Comparison of ENCODE assay signal across 1 cellular context in the genomic region with DNA sequence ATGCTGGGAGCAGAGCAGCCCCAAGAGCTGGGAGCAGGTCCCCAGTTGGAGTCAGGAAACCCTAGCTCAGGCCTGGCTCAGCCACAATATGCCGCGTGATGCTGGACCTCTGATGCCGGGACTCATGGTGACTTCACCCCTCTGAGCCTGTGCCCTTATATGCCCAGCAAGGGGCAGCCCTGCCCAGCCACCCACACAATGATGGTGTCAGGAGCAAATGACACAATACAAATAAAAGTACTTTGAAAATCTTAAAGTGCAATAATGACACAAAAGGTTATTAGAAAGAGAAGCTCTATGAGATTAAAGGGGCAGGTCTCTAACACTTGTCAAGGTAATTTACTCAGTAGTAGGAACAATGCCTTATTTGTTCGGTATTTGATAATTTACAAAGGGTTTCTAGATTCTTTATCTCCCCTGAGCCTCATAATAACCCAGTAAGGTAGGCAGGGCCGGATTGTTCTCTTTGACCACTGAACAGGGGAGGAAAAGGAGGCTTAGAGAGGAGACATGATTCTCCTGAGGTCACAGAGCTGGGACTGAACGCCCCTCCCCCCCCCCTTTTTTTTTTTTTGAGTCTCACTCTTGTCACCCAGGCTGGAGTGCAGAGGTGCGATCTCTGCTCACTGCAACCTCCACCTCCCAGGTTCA.
TF ChIP-seq lines count a peak whose summit lies in the region.

No MANE protein-coding gene starts in this region.

TF ChIP-seq in H1, 55 proteins besides CTCF, POLR2A, EP300 and RAD21:
- TF ChIP-seq RXRA (IDR thresholded peaks at IDR 0.05; ENCODE audit: insufficient read depth, low read depth, low read length) (no peak), NANOG (IDR thresholded peaks at IDR 0.05; ENCODE audit: insufficient read depth, low read depth, low read length, poor library complexity, severe bottlenecking) (no peak), CREB1 (IDR thresholded peaks at IDR 0.05) (no peak)
